ENCODE assay signal across 9 cellular contexts in the genomic region with DNA sequence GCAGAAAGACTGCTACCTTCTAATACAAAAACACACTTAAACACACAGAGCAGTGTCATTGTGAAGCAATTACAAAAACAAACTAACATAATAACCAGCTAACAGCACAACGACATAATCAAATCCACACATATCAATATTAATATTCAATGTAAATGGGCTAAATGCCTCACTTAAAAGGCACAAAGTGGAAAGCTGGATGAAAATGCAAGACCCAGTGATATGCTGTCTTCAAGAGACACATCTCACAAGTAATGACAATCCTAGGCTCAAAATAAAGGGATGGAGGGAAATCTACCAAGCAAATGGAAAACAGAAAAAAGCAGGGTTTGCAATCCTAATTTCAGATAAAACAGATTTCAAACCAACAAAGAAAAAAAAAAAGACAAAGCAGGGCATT.
"Had no signal": no experiment of that assay in that cellular context is flagged by ENCODE, and none has a peak within 500 bp of the region (broad histone marks: within the 10 kb centered on the region; RNA-seq: fewer than 3 reads in every experiment).

No MANE protein-coding gene starts in this region.

- H3K4me3 ChIP-seq: GM23338, HAP-1, K562 had no signal

- H2AFZ ChIP-seq: GM23338 had no signal

- H3K4me1 ChIP-seq: HAP-1 had no signal

- ATAC-seq: GM23338, HCT116, K562 had no signal

- DNase-seq: H7, IMR-90, KG1 had no signal

- H3K4me2 ChIP-seq: GM23338 had no signal

- H3K9me3 ChIP-seq: HAP-1 had no signal

- FAIRE-seq: H1, HTR-8/SVneo, K562 had no signal

- H3K36me3 ChIP-seq: HAP-1 had no signal
